26 cellular contexts compared by ENCODE assay signal in the genomic region with DNA sequence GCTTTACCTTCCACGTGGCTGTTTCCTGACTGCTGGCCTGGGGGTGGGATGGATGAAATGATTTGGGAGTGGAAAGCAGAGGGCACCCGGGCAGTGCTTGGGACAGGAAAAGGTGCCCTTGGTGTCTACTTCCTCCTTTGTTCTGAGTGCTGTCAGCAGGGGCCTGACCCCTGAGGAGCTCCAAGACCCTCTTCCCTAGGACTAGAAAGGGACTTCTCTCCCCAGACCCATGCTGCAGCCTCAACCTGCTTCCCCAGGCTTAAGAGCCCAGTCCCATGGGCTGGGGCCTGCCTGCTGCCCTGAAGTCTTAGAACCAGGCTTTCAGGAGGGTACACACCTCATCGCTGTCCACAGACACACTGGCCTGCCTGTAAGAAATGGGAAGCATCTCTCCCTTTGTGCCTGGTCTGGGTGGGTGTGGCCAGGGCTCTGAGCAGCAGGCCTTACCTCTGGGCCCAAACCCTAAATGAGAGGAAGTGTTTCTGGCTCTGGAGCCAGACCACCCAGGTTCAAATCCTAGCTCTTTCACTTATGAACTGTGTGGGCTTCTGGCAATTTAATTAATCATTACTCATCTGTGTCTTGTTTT. TPM values are rescaled to one million over a fixed set of nuclear protein-coding genes. Genes with fewer than 3 reads are reported as not detected.
"Had no signal": no experiment of that assay in that cellular context is flagged by ENCODE, and none has a peak within 500 bp of the region (broad histone marks: within the 10 kb centered on the region; RNA-seq: fewer than 3 reads in every experiment).

No MANE protein-coding gene starts in this region.

- DNase-seq: activated CD4-positive, alpha-beta T cell treated with anti-CD3 and anti-CD28 coated beads for 4 hours; activated CD8-positive, alpha-beta T cell treated with anti-CD3 and anti-CD28 coated beads for 36 hours; activated gamma-delta T cell treated with Interleukin-2 at 50 U/mL for 16 hours; activated naive CD4-positive, alpha-beta T cell treated with anti-CD3 and anti-CD28 coated beads, Interleukin-2, amount 10 ng/mL, durations not matched to agents 7 days and 5 days; activated naive CD8-positive, alpha-beta T cell treated with anti-CD3 and anti-CD28 coated beads for 36 hours; activated T-cell treated with anti-CD3 and anti-CD28 coated beads for 4 hours; activated T-cell treated with anti-CD3 and anti-CD28 coated beads, Interleukin-2, amount 50 U/mL, for 48 hours; brain microvascular endothelial cell; IMR-90; Kasumi-1; KBM-7; NCI-H1048; NCI-H1930; NCI-H2171; NCI-H2227 treated with DMSO at 0.1 percent for 48 hours; NCI-H446 treated with DMSO at 0.1 percent for 48 hours; NCI-H524 treated with DMSO at 0.1 percent for 48 hours; NCI-H774; SIG-M5; T-helper 17 cell; T1000; WERI-Rb-1 had no signal

- H3K36me3 ChIP-seq: brain microvascular endothelial cell, cardiac muscle cell had no signal

- H3K4me1 Mint-ChIP-seq: activated naive CD4-positive, alpha-beta T cell treated with anti-CD3 and anti-CD28 coated beads, Interleukin-2, amount 10 ng/mL, durations not matched to agents 7 days and 5 days; activated naive CD8-positive, alpha-beta T cell treated with anti-CD3 and anti-CD28 coated beads for 36 hours; activated T-helper 17 cell treated with anti-CD3 and anti-CD28 coated beads, Interleukin-2, amount 50 U/mL, for 72 hours; T-helper 17 cell had no signal

- H3K27ac ChIP-seq: brain microvascular endothelial cell, cardiac muscle cell, WERI-Rb-1 had no signal

- H3K27me3 Mint-ChIP-seq: activated naive CD8-positive, alpha-beta T cell treated with anti-CD3 and anti-CD28 coated beads for 36 hours had no signal

- H3K4me3 Mint-ChIP-seq: activated CD8-positive, alpha-beta T cell treated with anti-CD3 and anti-CD28 coated beads for 36 hours; activated naive CD4-positive, alpha-beta T cell treated with anti-CD3 and anti-CD28 coated beads, Interleukin-2, amount 10 ng/mL, durations not matched to agents 7 days and 5 days; activated naive CD8-positive, alpha-beta T cell treated with anti-CD3 and anti-CD28 coated beads for 36 hours; activated T-helper 17 cell treated with anti-CD3 and anti-CD28 coated beads, Interleukin-2, amount 50 U/mL, for 72 hours; T-helper 17 cell had no signal

- H3K36me3 Mint-ChIP-seq: activated naive CD4-positive, alpha-beta T cell treated with anti-CD3 and anti-CD28 coated beads, Interleukin-2, amount 10 ng/mL, durations not matched to agents 7 days and 5 days; activated naive CD8-positive, alpha-beta T cell treated with anti-CD3 and anti-CD28 coated beads for 36 hours had no signal

- H3K27me3 ChIP-seq: cardiac muscle cell had no signal

- ATAC-seq: activated CD4-positive, CD25-positive, alpha-beta regulatory T cell treated with anti-CD3 and anti-CD28 coated beads, Interleukin-2, amount 50 U/mL, for 24 hours; activated CD8-positive, alpha-beta T cell treated with anti-CD3 and anti-CD28 coated beads for 36 hours; activated T-helper 17 cell treated with anti-CD3 and anti-CD28 coated beads, Interleukin-2, amount 50 U/mL, for 72 hours; T-helper 17 cell had no signal

- H3K4me3 ChIP-seq: cardiac muscle cell had no signal

- H3K27ac Mint-ChIP-seq: activated CD8-positive, alpha-beta T cell treated with anti-CD3 and anti-CD28 coated beads for 36 hours; activated naive CD4-positive, alpha-beta T cell treated with anti-CD3 and anti-CD28 coated beads, Interleukin-2, amount 10 ng/mL, durations not matched to agents 7 days and 5 days; activated naive CD8-positive, alpha-beta T cell treated with anti-CD3 and anti-CD28 coated beads for 36 hours; activated T-helper 17 cell treated with anti-CD3 and anti-CD28 coated beads, Interleukin-2, amount 50 U/mL, for 72 hours; T-helper 17 cell had no signal

RNA-seq across cellular contexts. Expression of gene CDH23, which starts 12.9 kb away (rescaled TPM):
- total RNA-seq: RPMI7951 had no signal
